1 cellular context compared by ENCODE assay signal in the genomic region with DNA sequence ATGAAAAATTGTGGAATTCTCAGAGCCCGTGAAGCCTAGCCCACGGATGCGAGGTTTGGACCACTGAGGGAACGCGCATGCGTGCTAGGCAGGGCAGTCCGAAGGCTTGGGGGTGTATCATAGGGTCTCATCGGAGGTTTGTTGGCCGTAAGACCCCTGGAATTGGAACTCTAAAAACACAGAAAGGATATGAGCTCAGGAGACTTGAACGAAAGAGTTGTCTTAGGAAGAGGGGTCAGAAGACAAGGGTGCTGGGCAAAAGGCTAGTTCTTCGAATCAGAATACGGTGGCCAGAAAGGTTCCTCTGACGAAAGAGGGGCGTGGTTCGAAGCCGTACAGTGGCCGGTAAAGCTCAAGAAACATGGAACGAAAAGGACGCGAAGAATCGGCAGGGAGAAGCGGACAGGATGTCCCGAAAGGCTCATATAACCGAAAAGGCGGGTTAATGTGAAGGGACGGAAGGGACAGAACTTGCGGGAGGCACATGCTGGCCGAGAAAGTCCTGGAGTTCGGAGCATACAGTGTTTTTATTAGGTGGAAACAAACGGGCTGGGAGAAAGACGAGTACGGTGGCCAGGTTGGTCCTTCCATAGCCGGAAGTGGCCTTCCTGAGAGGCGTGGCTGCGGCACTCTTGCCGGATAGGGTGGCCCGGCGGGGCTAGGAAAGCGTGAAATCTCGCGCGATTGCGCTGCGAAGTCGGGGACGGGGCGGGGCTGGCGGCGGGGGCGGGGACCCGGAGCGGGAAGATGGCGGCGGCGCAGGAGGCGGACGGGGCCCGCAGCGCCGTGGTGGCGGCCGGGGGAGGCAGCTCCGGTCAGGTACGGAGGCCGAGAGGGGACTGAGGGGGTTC.
TF ChIP-seq lines count a peak whose summit lies in the region.

A gene with protein sequence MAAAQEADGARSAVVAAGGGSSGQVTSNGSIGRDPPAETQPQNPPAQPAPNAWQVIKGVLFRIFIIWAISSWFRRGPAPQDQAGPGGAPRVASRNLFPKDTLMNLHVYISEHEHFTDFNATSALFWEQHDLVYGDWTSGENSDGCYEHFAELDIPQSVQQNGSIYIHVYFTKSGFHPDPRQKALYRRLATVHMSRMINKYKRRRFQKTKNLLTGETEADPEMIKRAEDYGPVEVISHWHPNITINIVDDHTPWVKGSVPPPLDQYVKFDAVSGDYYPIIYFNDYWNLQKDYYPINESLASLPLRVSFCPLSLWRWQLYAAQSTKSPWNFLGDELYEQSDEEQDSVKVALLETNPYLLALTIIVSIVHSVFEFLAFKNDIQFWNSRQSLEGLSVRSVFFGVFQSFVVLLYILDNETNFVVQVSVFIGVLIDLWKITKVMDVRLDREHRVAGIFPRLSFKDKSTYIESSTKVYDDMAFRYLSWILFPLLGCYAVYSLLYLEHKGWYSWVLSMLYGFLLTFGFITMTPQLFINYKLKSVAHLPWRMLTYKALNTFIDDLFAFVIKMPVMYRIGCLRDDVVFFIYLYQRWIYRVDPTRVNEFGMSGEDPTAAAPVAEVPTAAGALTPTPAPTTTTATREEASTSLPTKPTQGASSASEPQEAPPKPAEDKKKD (plus strand): TSS at position 732 of the 851 bp plus-strand sequence. CDS start 16 bp downstream, at position 748.

TF ChIP-seq in HCT116, 20 proteins besides CTCF, POLR2A, EP300 and RAD21 (continued from another document):
- TF ChIP-seq, protein P1, sequence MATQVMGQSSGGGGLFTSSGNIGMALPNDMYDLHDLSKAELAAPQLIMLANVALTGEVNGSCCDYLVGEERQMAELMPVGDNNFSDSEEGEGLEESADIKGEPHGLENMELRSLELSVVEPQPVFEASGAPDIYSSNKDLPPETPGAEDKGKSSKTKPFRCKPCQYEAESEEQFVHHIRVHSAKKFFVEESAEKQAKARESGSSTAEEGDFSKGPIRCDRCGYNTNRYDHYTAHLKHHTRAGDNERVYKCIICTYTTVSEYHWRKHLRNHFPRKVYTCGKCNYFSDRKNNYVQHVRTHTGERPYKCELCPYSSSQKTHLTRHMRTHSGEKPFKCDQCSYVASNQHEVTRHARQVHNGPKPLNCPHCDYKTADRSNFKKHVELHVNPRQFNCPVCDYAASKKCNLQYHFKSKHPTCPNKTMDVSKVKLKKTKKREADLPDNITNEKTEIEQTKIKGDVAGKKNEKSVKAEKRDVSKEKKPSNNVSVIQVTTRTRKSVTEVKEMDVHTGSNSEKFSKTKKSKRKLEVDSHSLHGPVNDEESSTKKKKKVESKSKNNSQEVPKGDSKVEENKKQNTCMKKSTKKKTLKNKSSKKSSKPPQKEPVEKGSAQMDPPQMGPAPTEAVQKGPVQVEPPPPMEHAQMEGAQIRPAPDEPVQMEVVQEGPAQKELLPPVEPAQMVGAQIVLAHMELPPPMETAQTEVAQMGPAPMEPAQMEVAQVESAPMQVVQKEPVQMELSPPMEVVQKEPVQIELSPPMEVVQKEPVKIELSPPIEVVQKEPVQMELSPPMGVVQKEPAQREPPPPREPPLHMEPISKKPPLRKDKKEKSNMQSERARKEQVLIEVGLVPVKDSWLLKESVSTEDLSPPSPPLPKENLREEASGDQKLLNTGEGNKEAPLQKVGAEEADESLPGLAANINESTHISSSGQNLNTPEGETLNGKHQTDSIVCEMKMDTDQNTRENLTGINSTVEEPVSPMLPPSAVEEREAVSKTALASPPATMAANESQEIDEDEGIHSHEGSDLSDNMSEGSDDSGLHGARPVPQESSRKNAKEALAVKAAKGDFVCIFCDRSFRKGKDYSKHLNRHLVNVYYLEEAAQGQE (IDR thresholded peaks at IDR 0.05; ENCODE audit: low read depth): no peak
- TF ChIP-seq, protein P2, sequence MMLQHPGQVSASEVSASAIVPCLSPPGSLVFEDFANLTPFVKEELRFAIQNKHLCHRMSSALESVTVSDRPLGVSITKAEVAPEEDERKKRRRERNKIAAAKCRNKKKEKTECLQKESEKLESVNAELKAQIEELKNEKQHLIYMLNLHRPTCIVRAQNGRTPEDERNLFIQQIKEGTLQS (IDR thresholded peaks at IDR 0.05): no peak
- TF ChIP-seq ZNF274 (IDR thresholded peaks at IDR 0.05; ENCODE audit: low read depth, low read length) (no peak), YY1 (IDR thresholded peaks at IDR 0.05; ENCODE audit: extremely low read depth, insufficient replicate concordance, low read depth, low read length) (peak; percentile 87), SRF (IDR thresholded peaks at IDR 0.05; ENCODE audit: low read depth) (no peak), SP1 (IDR thresholded peaks at IDR 0.05; ENCODE audit: low read depth) (peak; percentile 97), TCF7L2 (IDR thresholded peaks at IDR 0.05; ENCODE audit: borderline replicate concordance, extremely low read depth, insufficient read depth, insufficient read length) (no peak), EGR1 (IDR thresholded peaks at IDR 0.05; ENCODE audit: low read depth) (peak; percentile 65), JUND (IDR thresholded peaks at IDR 0.05) (no peak), SIN3A (IDR thresholded peaks at IDR 0.05; ENCODE audit: low read depth) (peak; percentile 95; the same call in 1 of the 2 replicates), FOSL1 (IDR thresholded peaks at IDR 0.05; ENCODE audit: low read depth) (no peak)
